ENCODE assay signal across 14 cellular contexts in genomic region chr5:65027149-65027548, GRCh38.
DNase-seq lines count a peak whose midpoint lies in the region; ATAC-seq and TF ChIP-seq lines count a peak whose summit lies in the region.
"Had no signal": no experiment of that assay in that cellular context is flagged by ENCODE, and none has a peak within 500 bp of the region (broad histone marks: within the 10 kb centered on the region; RNA-seq: fewer than 3 reads in every experiment).

No MANE protein-coding gene starts in this region.

- TF ChIP-seq CTCF in OCI-LY7 (conservative IDR thresholded peaks at IDR 0.05; ENCODE audit: low read length) = no peak; the same call in 1 of the 2 replicates
- no peak for TF ChIP-seq CTCF in neural progenitor cell (IDR thresholded peaks at IDR 0.05)

- H3K9me2 ChIP-seq in OCI-LY7 (ENCODE audit: insufficient read depth, low read length) = no peaks in the 10 kb centered on the region

- CTCF ChIA-PET in OCI-LY7 (lab: Charles Lee; ENCODE audit: unreplicated experiment) = no interaction called here

- H3K9me3 Mint-ChIP-seq in T-helper 1 cell treated with Interleukin-12 subunit alpha and Interleukin-12 subunit beta and Interleukin-4 antibody, amounts not matched to agents 30 μg/mL and 1 μg/mL, for 36 hours = no peaks in the 10 kb centered on the region
- peaks cover 2% of the 10 kb centered on the region for H3K9me3 Mint-ChIP-seq in neural progenitor cell
- H3K9me3 Mint-ChIP-seq: immature natural killer cell had no signal

- peaks cover 4% of the 10 kb centered on the region; the same call in 1 of the 2 replicates for H4K20me1 ChIP-seq in OCI-LY7 (ENCODE audit: insufficient read depth, low read length)
- H4K20me1 ChIP-seq in neural progenitor cell (ENCODE audit: low read depth) = no peaks in the 10 kb centered on the region

- no peaks in the 10 kb centered on the region for H3K27me3 ChIP-seq in neural progenitor cell
- H3K27me3 ChIP-seq: tibial nerve had no signal

- intact Hi-C loops in OCI-LY7 (cut with micrococcal nuclease; ENCODE audit: unreplicated experiment) = no loop called here

- H3K27me3 Mint-ChIP-seq in T-helper 1 cell treated with Interleukin-12 subunit alpha and Interleukin-12 subunit beta and Interleukin-4 antibody, amounts not matched to agents 30 μg/mL and 1 μg/mL, for 36 hours (ENCODE audit: low read depth) = no peaks in the 10 kb centered on the region
- H3K27me3 Mint-ChIP-seq in neural progenitor cell (ENCODE audit: insufficient read depth, low read depth) = no peaks in the 10 kb centered on the region

- H3K4me1 ChIP-seq in OCI-LY7 (ENCODE audit: insufficient read depth, low read length, poor library complexity, severe bottlenecking) = peaks cover 44% of the 10 kb centered on the region
- H3K4me1 ChIP-seq in neural progenitor cell = peaks cover 18% of the 10 kb centered on the region
- H3K4me1 ChIP-seq: tibial nerve had no signal

- H3K36me3 Mint-ChIP-seq in T-helper 1 cell treated with Interleukin-12 subunit alpha and Interleukin-12 subunit beta and Interleukin-4 antibody, amounts not matched to agents 30 μg/mL and 1 μg/mL, for 36 hours (ENCODE audit: low read depth) = peaks cover 2% of the 10 kb centered on the region
- H3K36me3 Mint-ChIP-seq in neural progenitor cell = no peaks in the 10 kb centered on the region
- H3K36me3 Mint-ChIP-seq: immature natural killer cell had no signal

- no peaks in the 10 kb centered on the region for H3K36me3 ChIP-seq in OCI-LY7 (ENCODE audit: insufficient read depth, low read length)
- H3K36me3 ChIP-seq in neural progenitor cell = no peaks in the 10 kb centered on the region
- H3K36me3 ChIP-seq: tibial nerve had no signal

- peaks cover 7% of the 10 kb centered on the region; the same call in 1 of the 2 replicates for H3K9me3 ChIP-seq in OCI-LY7 (ENCODE audit: low read length)
- H3K9me3 ChIP-seq in neural progenitor cell (ENCODE audit: low read depth) = no peaks in the 10 kb centered on the region
- H3K9me3 ChIP-seq: tibial nerve had no signal

- H3F3A ChIP-seq in neural progenitor cell (ENCODE audit: low read depth) = no peaks in the 10 kb centered on the region

- peak overlapping the region; percentile 53 for H3K27ac Mint-ChIP-seq in T-helper 1 cell treated with Interleukin-12 subunit alpha and Interleukin-12 subunit beta and Interleukin-4 antibody, amounts not matched to agents 30 μg/mL and 1 μg/mL, for 36 hours
- peak overlapping the region; percentile 80 for H3K27ac Mint-ChIP-seq in neural progenitor cell

- H3K27ac ChIP-seq in OCI-LY7 (ENCODE audit: low read depth, low read length, poor library complexity, severe bottlenecking) = peak overlapping the region; percentile 49
- H3K27ac ChIP-seq in neural progenitor cell = no peak overlapping the region
- H3K27ac ChIP-seq: tibial nerve had no signal

- H3K4me1 Mint-ChIP-seq in T-helper 1 cell treated with Interleukin-12 subunit alpha and Interleukin-12 subunit beta and Interleukin-4 antibody, amounts not matched to agents 30 μg/mL and 1 μg/mL, for 36 hours (ENCODE audit: low read depth) = peaks cover 6% of the 10 kb centered on the region
- H3K4me1 Mint-ChIP-seq in neural progenitor cell = peaks cover 18% of the 10 kb centered on the region
- H3K4me1 Mint-ChIP-seq: immature natural killer cell had no signal

- DNase-seq in T-helper 1 cell (no peak), OCI-LY7 (ENCODE audit: low spot score) (peak; percentile 57), neural progenitor cell (ENCODE audit: low spot score) (no peak), NCI-H2196 (lab: John Stamatoyannopoulos, UW; ENCODE audit: unreplicated experiment) (no peak), hippocampal formation (lab: John Stamatoyannopoulos, UW) (no peak)
- DNase-seq: activated CD8-positive, alpha-beta memory T cell treated with anti-CD3 and anti-CD28 coated beads for 24 hours; GDM1; immature natural killer cell; NCI-H2029; stimulated activated CD4-positive, alpha-beta T cell treated with anti-CD3 and anti-CD28 coated beads, Interleukin-4, amount 100 ng/mL, for 4 hours had no signal

- no TSS peak for BruUV-seq in OCI-LY7 (replicated peaks; lab: Mats Ljungman, UMichigan)

- no peak overlapping the region for H3K4me3 Mint-ChIP-seq in T-helper 1 cell treated with Interleukin-12 subunit alpha and Interleukin-12 subunit beta and Interleukin-4 antibody, amounts not matched to agents 30 μg/mL and 1 μg/mL, for 36 hours
- H3K4me3 Mint-ChIP-seq in neural progenitor cell = no peak overlapping the region
- H3K4me3 Mint-ChIP-seq: immature natural killer cell had no signal

- H3K4me2 ChIP-seq in OCI-LY7 (ENCODE audit: low read length) = peak overlapping the region; percentile 61
- H3K4me2 ChIP-seq in neural progenitor cell = no peak overlapping the region

- H3K79me2 ChIP-seq in OCI-LY7 (ENCODE audit: insufficient read depth, low read depth, low read length) (no peaks in the 10 kb centered on the region), neural progenitor cell (ENCODE audit: low read depth) (no peaks in the 10 kb centered on the region)

- ATAC-seq in GM21737 (IDR thresholded peaks at IDR 0.05; ENCODE audit: unreplicated experiment) = peak; percentile 69
- ATAC-seq in GM19397 (IDR thresholded peaks at IDR 0.05; ENCODE audit: unreplicated experiment) = no peak

- POLR2A ChIA-PET in OCI-LY7 (lab: Charles Lee) = no interaction called here

- H2AFZ ChIP-seq in OCI-LY7 (ENCODE audit: low read length) (peak overlapping the region; percentile 88), neural progenitor cell (replicated peaks) (peak overlapping the region; percentile 35)

- peak overlapping the region; percentile 28 for H3K4me3 ChIP-seq in OCI-LY7 (ENCODE audit: low read depth, low read length, poor library complexity, severe bottlenecking)
- no peak overlapping the region for H3K4me3 ChIP-seq in neural progenitor cell
- H3K4me3 ChIP-seq: tibial nerve had no signal

- no peak overlapping the region for H3K9ac ChIP-seq in neural progenitor cell
